Comparison of ENCODE assay signal across 9 cellular contexts in genomic region chr19:35346193-35347052, GRCh38.
DNase-seq lines count a peak whose midpoint lies in the region; TF ChIP-seq lines count a peak whose summit lies in the region.
"Had no signal": no experiment of that assay in that cellular context is flagged by ENCODE, and none has a peak within 500 bp of the region (broad histone marks: within the 10 kb centered on the region; RNA-seq: fewer than 3 reads in every experiment).

No MANE protein-coding gene starts in this region.

- DNase-seq in GM20000 (ENCODE audit: low spot score) (peak; percentile 74), NCI-H2196 (lab: John Stamatoyannopoulos, UW; ENCODE audit: unreplicated experiment) (no peak), NCI-H1092 (lab: John Stamatoyannopoulos, UW) (no peak), COLO668 (lab: John Stamatoyannopoulos, UW; ENCODE audit: unreplicated experiment) (no peak), NCI-H128 (lab: John Stamatoyannopoulos, UW; ENCODE audit: unreplicated experiment) (no peak)
- peak; percentile 72 to 75 for DNase-seq in activated CD4-positive, alpha-beta T cell treated with anti-CD3 and anti-CD28 coated beads for 4 hours
- peak; percentile 62 to 72 (median 69) for DNase-seq in effector memory CD4-positive, alpha-beta T cell
- DNase-seq in stimulated activated CD8-positive, alpha-beta memory T cell treated with anti-CD3 and anti-CD28 coated beads, Interleukin-15, amount 100 ng/mL, for 4 hours (ENCODE audit: low read depth in 2 of 2): peak; percentile 48 to 56

- H3K27ac ChIP-seq in effector memory CD4-positive, alpha-beta T cell (ENCODE audit: insufficient read depth, low read length, poor library complexity, severe bottlenecking): peak overlapping the region; percentile 60
- H3K27ac ChIP-seq: VCaP had no signal

- peak overlapping the region; percentile 41 for H3K4me3 ChIP-seq in effector memory CD4-positive, alpha-beta T cell (ENCODE audit: insufficient read depth, low read depth, low read length, poor library complexity, severe bottlenecking)

- H3K27me3 ChIP-seq in effector memory CD4-positive, alpha-beta T cell (replicated peaks; ENCODE audit: control insufficient read depth, insufficient read depth, low read length, poor library complexity, severe bottlenecking): no peaks in the 10 kb centered on the region

- H3K36me3 ChIP-seq in effector memory CD4-positive, alpha-beta T cell (ENCODE audit: control insufficient read depth, insufficient read depth, low read length): no peaks in the 10 kb centered on the region

- H3K4me1 ChIP-seq in effector memory CD4-positive, alpha-beta T cell (ENCODE audit: control insufficient read depth, insufficient read depth, low read length, poor library complexity, severe bottlenecking): peaks cover 25% of the 10 kb centered on the region

- no peaks in the 10 kb centered on the region for H3K9me3 ChIP-seq in effector memory CD4-positive, alpha-beta T cell (ENCODE audit: control insufficient read depth, low read length)

- no peak for TF ChIP-seq CTCF in GM20000 (IDR thresholded peaks at IDR 0.05; ENCODE audit: extremely low read depth, missing control alignments)

Comparison
In these comparisons a context has a peak if more than half of its experiments do, and no peak if none do; other contexts are left out.
1. DNase-seq: peak in GM20000 (single experiment), activated CD4-positive, alpha-beta T cell treated with anti-CD3 and anti-CD28 coated beads for 4 hours (2 of 2), effector memory CD4-positive, alpha-beta T cell (3 of 3) and stimulated activated CD8-positive, alpha-beta memory T cell treated with anti-CD3 and anti-CD28 coated beads, Interleukin-15, amount 100 ng/mL, for 4 hours (2 of 2); none in NCI-H2196 (single experiment), NCI-H1092 (single experiment), COLO668 (single experiment) and NCI-H128 (single experiment).